3 cellular contexts compared by ENCODE assay signal in the genomic region with DNA sequence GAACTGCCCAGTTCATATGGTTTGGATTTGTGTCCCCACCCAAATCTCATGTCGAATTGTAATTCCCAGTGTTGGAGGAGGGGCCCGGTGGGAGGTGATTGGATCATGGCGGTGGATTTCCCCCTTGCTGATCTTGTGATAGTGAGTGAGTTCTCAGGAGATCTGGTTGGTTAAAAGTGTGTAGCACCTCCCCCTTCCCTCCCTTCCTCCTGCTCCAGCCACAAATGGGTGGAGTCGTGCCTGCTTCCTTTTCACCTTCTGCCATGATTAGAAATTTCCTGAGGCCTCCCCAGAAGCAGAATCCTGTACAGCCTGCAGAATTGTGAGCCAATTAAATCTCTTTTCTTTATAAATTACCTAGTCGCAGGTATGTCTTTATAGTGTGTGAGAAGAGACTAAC. TPM values are rescaled to one million over a fixed set of nuclear protein-coding genes. Genes with fewer than 3 reads are reported as not detected.
"Had no signal": no experiment of that assay in that cellular context is flagged by ENCODE, and none has a peak within 500 bp of the region (broad histone marks: within the 10 kb centered on the region; RNA-seq: fewer than 3 reads in every experiment).

No MANE protein-coding gene starts in this region.

RNA-seq across cellular contexts. Expression of gene SPATA9, which starts 23.4 kb away (rescaled TPM):
- total RNA-seq: smooth muscle cell, suprapubic skin, vagina had no signal
- polyA plus RNA-seq: smooth muscle cell had no signal
